In the genomic region with DNA sequence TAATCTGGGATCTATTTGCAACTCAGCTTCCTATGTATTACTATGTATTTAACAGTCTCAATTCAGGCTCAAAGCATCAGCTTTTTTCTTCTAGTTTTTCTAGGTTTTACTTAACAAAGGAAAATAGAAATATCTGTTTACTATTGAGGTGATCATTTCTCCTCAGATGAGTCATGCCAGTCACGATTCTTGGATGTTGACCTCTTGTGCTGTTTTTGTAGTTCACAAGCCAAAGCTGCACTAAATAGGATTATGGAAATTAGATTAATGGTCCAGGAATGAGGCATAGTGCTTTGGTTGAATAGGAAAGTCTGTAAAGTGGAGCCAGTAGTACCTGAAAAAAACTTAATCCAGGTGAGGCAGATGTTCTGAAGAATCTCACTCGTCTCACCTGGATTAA, we compare ENCODE assay signal across 24 cellular contexts.
DNase-seq lines count a peak whose midpoint lies in the region; TF ChIP-seq lines count a peak whose summit lies in the region.
"Had no signal": no experiment of that assay in that cellular context is flagged by ENCODE, and none has a peak within 500 bp of the region (broad histone marks: within the 10 kb centered on the region; RNA-seq: fewer than 3 reads in every experiment).

No MANE protein-coding gene starts in this region.

- H3K27me3 ChIP-seq in tibial artery: no peaks in the 10 kb centered on the region
- H3K27me3 ChIP-seq: BLaER1, Peyer's patch, SJCRH30 had no signal

- intact Hi-C loops in tibial artery (cut with DNase I; ENCODE audit: low total_unique reads): no loop called here

- H3K36me3 ChIP-seq in tibial artery: no peaks in the 10 kb centered on the region
- H3K36me3 ChIP-seq: BLaER1, Peyer's patch, SJCRH30 had no signal

- H3K27ac ChIP-seq in tibial artery: no peak overlapping the region
- H3K27ac ChIP-seq: 22Rv1, BLaER1, Peyer's patch, SJCRH30 had no signal

- no peak overlapping the region for H3K4me3 Mint-ChIP-seq in mesothelial cell of epicardium
- H3K4me3 Mint-ChIP-seq: CD4-positive, alpha-beta T cell; GM23338 had no signal

- H3K27me3 Mint-ChIP-seq in mesothelial cell of epicardium (ENCODE audit: low read depth): no peaks in the 10 kb centered on the region
- H3K27me3 Mint-ChIP-seq: CD4-positive, alpha-beta T cell had no signal

- no peak for TF ChIP-seq CTCF in fibroblast of mammary gland (conservative IDR thresholded peaks at IDR 0.05; ENCODE audit: control insufficient read depth, insufficient read depth, low read depth, low read length)
- no peak for TF ChIP-seq CTCF in tibial artery (IDR thresholded peaks at IDR 0.05)
- TF ChIP-seq CTCF in GM13977 (IDR thresholded peaks at IDR 0.05; ENCODE audit: extremely low read depth, insufficient read depth, missing control alignments): no peak
- TF ChIP-seq CTCF in mesothelial cell of epicardium (IDR thresholded peaks at IDR 0.05; ENCODE audit: unreplicated experiment): no peak

- H3K36me3 Mint-ChIP-seq in mesothelial cell of epicardium: peaks cover 9% of the 10 kb centered on the region

- no peaks in the 10 kb centered on the region for H3K4me1 ChIP-seq in tibial artery
- H3K4me1 ChIP-seq: BLaER1, Peyer's patch, SJCRH30 had no signal

- no peak overlapping the region for H3K4me3 ChIP-seq in fibroblast of mammary gland (ENCODE audit: control insufficient read depth, low read depth, low read length)
- H3K4me3 ChIP-seq in tibial artery: no peak overlapping the region
- H3K4me3 ChIP-seq: BLaER1, GM23338, Peyer's patch, SJCRH30 had no signal

- H3K9me3 ChIP-seq in tibial artery: no peaks in the 10 kb centered on the region
- H3K9me3 ChIP-seq: BLaER1, Peyer's patch, SJCRH30 had no signal

- no peaks in the 10 kb centered on the region for H3K4me1 Mint-ChIP-seq in mesothelial cell of epicardium

- H3K9me3 Mint-ChIP-seq in mesothelial cell of epicardium: peaks cover 11% of the 10 kb centered on the region
- H3K9me3 Mint-ChIP-seq: CD4-positive, alpha-beta T cell; GM23338 had no signal

- peak; percentile 32 for DNase-seq in NCI-H146 treated with DMSO at 0.1 percent for 48 hours (lab: John Stamatoyannopoulos, UW; ENCODE audit: unreplicated experiment)
- DNase-seq in NCI-H146 (lab: John Stamatoyannopoulos, UW): no peak
- peak; percentile 7 for DNase-seq in amniotic epithelial cell (ENCODE audit: low read depth)
- DNase-seq in fibroblast of mammary gland (ENCODE audit: low read depth): peak; percentile 27
- DNase-seq in tibial artery: no peak
- no peak for DNase-seq in GOT3 (lab: John Stamatoyannopoulos, UW)
- DNase-seq in GM13977 (ENCODE audit: low spot score): no peak
- DNase-seq in mesothelial cell of epicardium (ENCODE audit: low spot score in 2 of 2, unreplicated experiment in 2 of 2): no peak
- DNase-seq: ACHN; CD4-positive, alpha-beta T cell; COR-L47; DND-41; Kasumi-1; NCI-H1092; NCI-H1436; NCI-H2029; NCI-H2227 treated with DMSO at 0.1 percent for 48 hours; NCI-H510A; NK-92 treated with Interleukin-12 subunit alpha and Interleukin-12 subunit beta, amount 100 ng/mL, for 24 hours; Peyer's patch; SJCRH30 had no signal

- H3K27ac Mint-ChIP-seq in mesothelial cell of epicardium: no peak overlapping the region
- H3K27ac Mint-ChIP-seq: CD4-positive, alpha-beta T cell; GM23338 had no signal

- in situ Hi-C loops in GM13977 (cut with MboI; ENCODE audit: low pct_unique_long_range_greater_than_20kb, low sequenced_read_pairs, unreplicated experiment): no loop called here

Comparison
In these comparisons a context has a peak if more than half of its experiments do, and no peak if none do; other contexts are left out.
1. DNase-seq: peak in NCI-H146 treated with DMSO at 0.1 percent for 48 hours (single experiment), amniotic epithelial cell (single experiment) and fibroblast of mammary gland (single experiment); none in NCI-H146 (single experiment), tibial artery (0 of 2), GOT3 (single experiment), GM13977 (single experiment) and mesothelial cell of epicardium (0 of 2).